14 cellular contexts compared by ENCODE assay signal in the genomic region with DNA sequence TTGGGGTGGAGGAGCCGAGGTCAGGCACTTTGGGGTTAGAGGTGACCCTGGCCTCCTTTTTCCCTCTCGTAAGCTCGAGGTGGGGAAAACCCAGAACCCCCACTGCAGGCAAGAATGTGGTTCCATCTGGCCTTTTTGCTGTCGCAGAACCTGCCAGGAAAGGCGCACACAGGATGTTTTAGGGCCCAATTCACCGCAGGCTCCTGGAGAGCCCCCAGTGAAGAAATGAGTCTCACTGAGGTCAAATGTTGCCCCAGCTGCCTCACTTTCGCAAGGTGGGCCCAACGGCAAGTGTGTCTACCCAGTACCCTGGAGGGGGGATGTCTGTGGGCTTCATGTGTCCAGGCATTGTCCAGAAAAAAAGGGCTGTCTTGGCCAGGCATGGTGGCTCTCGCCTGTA.
A peak's percentile ranks its signal among the peaks of the same experiment; 100 is the strongest.
DNase-seq lines count a peak whose midpoint lies in the region; TF ChIP-seq lines count a peak whose summit lies in the region.
"Had no signal": no experiment of that assay in that cellular context is flagged by ENCODE, and none has a peak within 500 bp of the region (broad histone marks: within the 10 kb centered on the region; RNA-seq: fewer than 3 reads in every experiment).

No MANE protein-coding gene starts in this region.

- H3K9me3 ChIP-seq in CD4-positive, alpha-beta memory T cell (ENCODE audit: control insufficient read depth in 1 of 2, low read length in 2 of 2), result no peaks in the 10 kb centered on the region
- no peaks in the 10 kb centered on the region for H3K9me3 ChIP-seq in spleen
- H3K9me3 ChIP-seq: BLaER1 treated with 17β-estradiol and CSF1 and Interleukin-3, amounts not matched to agents 10 nM and 100 nM; ovary had no signal

- CTCF ChIA-PET in CD4-positive, alpha-beta memory T cell (lab: Charles Lee; ENCODE audit: partially characterized antibody), result no interaction called here
- CTCF ChIA-PET in HEK293T (lab: Yijun Ruan, JAX), result no interaction called here

- peaks cover 5% of the 10 kb centered on the region for H3K4me1 ChIP-seq in CD4-positive, alpha-beta memory T cell (ENCODE audit: insufficient read depth, low read length)
- peaks cover 0 to 19% (median 0%) of the 10 kb centered on the region in 6 donors for H3K4me1 ChIP-seq in spleen
- H3K4me1 ChIP-seq: BLaER1 treated with 17β-estradiol and CSF1 and Interleukin-3, amounts not matched to agents 10 nM and 100 nM had no signal

- POLR2A ChIA-PET in CD4-positive, alpha-beta memory T cell (lab: Charles Lee; ENCODE audit: partially characterized antibody), result interaction anchor here (1.3 to 1.4 kb wide), 2 partner anchors 12 to 95 kb away, joined by 3 read pairs; partner anchors contain the start of gene MCOLN1
- POLR2A ChIA-PET in HEK293T (lab: Yijun Ruan, JAX), result no interaction called here

- peak overlapping the region in 2 of 8 donors; percentile 53 to 57 for H3K4me3 Mint-ChIP-seq in CD4-positive, alpha-beta memory T cell
- H3K4me3 Mint-ChIP-seq in IgD-negative memory B cell, result peak overlapping the region in 1 of 4 donors; percentile 32
- no peak overlapping the region for H3K4me3 Mint-ChIP-seq in activated T-helper 1 cell treated with anti-CD3 and anti-CD28 coated beads, Interleukin-12 subunit alpha, Interleukin-12 subunit beta, Interleukin-2, Interleukin-4 antibody, amounts not matched to agents 30 ng/mL and 10 ng/mL and 1 ng/mL, durations not matched to agents 14 hours and 24 hours and 36 hours
- H3K4me3 Mint-ChIP-seq in progenitor cell of endocrine pancreas (ENCODE audit: low read depth), result no peak overlapping the region

- peaks cover 0 to 3% (median 0%) of the 10 kb centered on the region in 8 donors for H3K9me3 Mint-ChIP-seq in CD4-positive, alpha-beta memory T cell
- H3K9me3 Mint-ChIP-seq in IgD-negative memory B cell (no peaks in the 10 kb centered on the region), progenitor cell of endocrine pancreas (ENCODE audit: low read depth) (no peaks in the 10 kb centered on the region)
- no peaks in the 10 kb centered on the region for H3K9me3 Mint-ChIP-seq in activated T-helper 1 cell treated with anti-CD3 and anti-CD28 coated beads, Interleukin-12 subunit alpha, Interleukin-12 subunit beta, Interleukin-2, Interleukin-4 antibody, amounts not matched to agents 30 ng/mL and 10 ng/mL and 1 ng/mL, durations not matched to agents 14 hours and 24 hours and 36 hours

- WGBS in spleen, 5 donors, result 68 to 84% (median 77%) methylated on average over 9 of the region's 9 CpGs

- peaks cover 9 to 18% (median 9%) of the 10 kb centered on the region in 4 donors for H3K4me1 Mint-ChIP-seq in CD4-positive, alpha-beta memory T cell
- H3K4me1 Mint-ChIP-seq in IgD-negative memory B cell, result peaks cover 0 to 9% (median 2%) of the 10 kb centered on the region in 3 donors
- peaks cover 10% of the 10 kb centered on the region for H3K4me1 Mint-ChIP-seq in activated T-helper 1 cell treated with anti-CD3 and anti-CD28 coated beads, Interleukin-12 subunit alpha, Interleukin-12 subunit beta, Interleukin-2, Interleukin-4 antibody, amounts not matched to agents 30 ng/mL and 10 ng/mL and 1 ng/mL, durations not matched to agents 14 hours and 24 hours and 36 hours (ENCODE audit: low read depth)
- peaks cover 19% of the 10 kb centered on the region for H3K4me1 Mint-ChIP-seq in progenitor cell of endocrine pancreas (ENCODE audit: low read depth)

- peak overlapping the region; percentile 23 to 93 (median 81) for H3K27ac Mint-ChIP-seq in CD4-positive, alpha-beta memory T cell
- H3K27ac Mint-ChIP-seq in IgD-negative memory B cell (peak overlapping the region in 2 of 3 donors; percentile 13 to 58), progenitor cell of endocrine pancreas (peak overlapping the region; percentile 84)
- peak overlapping the region; percentile 70 for H3K27ac Mint-ChIP-seq in activated T-helper 1 cell treated with anti-CD3 and anti-CD28 coated beads, Interleukin-12 subunit alpha, Interleukin-12 subunit beta, Interleukin-2, Interleukin-4 antibody, amounts not matched to agents 30 ng/mL and 10 ng/mL and 1 ng/mL, durations not matched to agents 14 hours and 24 hours and 36 hours

- H3K27me3 ChIP-seq in CD4-positive, alpha-beta memory T cell (ENCODE audit: insufficient read depth, low read length), result no peaks in the 10 kb centered on the region
- no peaks in the 10 kb centered on the region for H3K27me3 ChIP-seq in spleen (replicated peaks in 1 of 7)
- H3K27me3 ChIP-seq: BLaER1 treated with 17β-estradiol and CSF1 and Interleukin-3, amounts not matched to agents 10 nM and 100 nM; ovary had no signal

- TF ChIP-seq CTCF in progenitor cell of endocrine pancreas (IDR thresholded peaks at IDR 0.05; ENCODE audit: unreplicated experiment) (no peak), spleen (IDR thresholded peaks at IDR 0.05 in 8 of 11, conservative IDR thresholded peaks at IDR 0.05 in 3 of 11) (no peak)

- peak overlapping the region; percentile 55 for H3K27ac ChIP-seq in CD4-positive, alpha-beta memory T cell (ENCODE audit: low read depth, low read length)
- no peak overlapping the region for H3K27ac ChIP-seq in spleen
- H3K27ac ChIP-seq: BLaER1 treated with 17β-estradiol and CSF1 and Interleukin-3, amounts not matched to agents 10 nM and 100 nM; ovary had no signal

- H3K36me3 ChIP-seq in CD4-positive, alpha-beta memory T cell (ENCODE audit: insufficient read depth, low read length), result peaks cover 38% of the 10 kb centered on the region
- peaks cover 5 to 100% (median 41%) of the 10 kb centered on the region in 6 donors for H3K36me3 ChIP-seq in spleen
- H3K36me3 ChIP-seq: ovary had no signal

- no peaks in the 10 kb centered on the region for H3K27me3 Mint-ChIP-seq in CD4-positive, alpha-beta memory T cell
- H3K27me3 Mint-ChIP-seq in IgD-negative memory B cell, result no peaks in the 10 kb centered on the region
- H3K27me3 Mint-ChIP-seq in activated T-helper 1 cell treated with anti-CD3 and anti-CD28 coated beads, Interleukin-12 subunit alpha, Interleukin-12 subunit beta, Interleukin-2, Interleukin-4 antibody, amounts not matched to agents 30 ng/mL and 10 ng/mL and 1 ng/mL, durations not matched to agents 14 hours and 24 hours and 36 hours (ENCODE audit: insufficient read depth), result no peaks in the 10 kb centered on the region
- no peaks in the 10 kb centered on the region for H3K27me3 Mint-ChIP-seq in progenitor cell of endocrine pancreas

- peaks cover 17 to 40% of the 10 kb centered on the region in 2 donors for H3K36me3 Mint-ChIP-seq in CD4-positive, alpha-beta memory T cell
- H3K36me3 Mint-ChIP-seq in IgD-negative memory B cell (peaks cover 4% of the 10 kb centered on the region), progenitor cell of endocrine pancreas (ENCODE audit: insufficient read depth) (peaks cover 4% of the 10 kb centered on the region)
- peaks cover 9% of the 10 kb centered on the region for H3K36me3 Mint-ChIP-seq in activated T-helper 1 cell treated with anti-CD3 and anti-CD28 coated beads, Interleukin-12 subunit alpha, Interleukin-12 subunit beta, Interleukin-2, Interleukin-4 antibody, amounts not matched to agents 30 ng/mL and 10 ng/mL and 1 ng/mL, durations not matched to agents 14 hours and 24 hours and 36 hours (ENCODE audit: low read depth)

- intact Hi-C loops in CD4-positive, alpha-beta memory T cell (cut with micrococcal nuclease), result no loop called here
- intact Hi-C loops in activated T-helper 1 cell treated with anti-CD3 and anti-CD28 coated beads, Interleukin-12 subunit alpha, Interleukin-12 subunit beta, Interleukin-2, Interleukin-4 antibody, amounts not matched to agents 30 ng/mL and 10 ng/mL and 1 ng/mL, durations not matched to agents 14 hours and 24 hours and 36 hours (cut with micrococcal nuclease), result no loop called here
- intact Hi-C loops in spleen (cut with DNase I; ENCODE audit: low total_unique reads), result no loop called here

- TF ChIP-seq POLR2A in spleen (IDR thresholded peaks at IDR 0.05), result no peak

- peak in 3 of 5 donors; percentile 32 to 42 (median 34) for DNase-seq in CD4-positive, alpha-beta memory T cell
- DNase-seq in activated T-helper 1 cell treated with anti-CD3 and anti-CD28 coated beads, Interleukin-12 subunit alpha, Interleukin-12 subunit beta, Interleukin-2, Interleukin-4 antibody, amounts not matched to agents 30 ng/mL and 10 ng/mL and 1 ng/mL, durations not matched to agents 14 hours and 24 hours and 36 hours (ENCODE audit: low spot score), result peak; percentile 17
- no peak for DNase-seq in progenitor cell of endocrine pancreas (ENCODE audit: low spot score, unreplicated experiment)
- DNase-seq in spleen, result no peak
- no peak for DNase-seq in NCI-H1694 (lab: John Stamatoyannopoulos, UW)
- no peak for DNase-seq in HEK293T (ENCODE audit: extremely low spot score)
- no peak for DNase-seq in NCI-H524 treated with DMSO at 0.1 percent for 48 hours (lab: John Stamatoyannopoulos, UW)
- DNase-seq: amygdala, dermis blood vessel endothelial cell, NCI-H2029 treated with DMSO at 0.1 percent for 48 hours, NCI-H748 treated with DMSO at 0.1 percent for 48 hours, ovary had no signal

- H3K4me3 ChIP-seq in CD4-positive, alpha-beta memory T cell (ENCODE audit: low read length in 2 of 2), result no peak overlapping the region
- H3K4me3 ChIP-seq in spleen, result no peak overlapping the region
- H3K4me3 ChIP-seq: BLaER1 treated with 17β-estradiol and CSF1 and Interleukin-3, amounts not matched to agents 10 nM and 100 nM; ovary had no signal

TF ChIP-seq in HEK293T, 16 proteins besides CTCF, POLR2A, EP300 and RAD21:
- TF ChIP-seq L3MBTL2 (conservative IDR thresholded peaks at IDR 0.05) (no peak), ELF4 (IDR thresholded peaks at IDR 0.05) (no peak), LEF1 (IDR thresholded peaks at IDR 0.05; ENCODE audit: borderline replicate concordance) (no peak), SP1 (IDR thresholded peaks at IDR 0.05) (no peak), CTBP1 (IDR thresholded peaks at IDR 0.05; ENCODE audit: borderline replicate concordance) (no peak)

Comparison
In these comparisons a context has a peak if more than half of its experiments do, and no peak if none do; other contexts are left out.
1. DNase-seq: peak in CD4-positive, alpha-beta memory T cell (3 of 5) and activated T-helper 1 cell treated with anti-CD3 and anti-CD28 coated beads, Interleukin-12 subunit alpha, Interleukin-12 subunit beta, Interleukin-2, Interleukin-4 antibody, amounts not matched to agents 30 ng/mL and 10 ng/mL and 1 ng/mL, durations not matched to agents 14 hours and 24 hours and 36 hours (single experiment); none in progenitor cell of endocrine pancreas (single experiment), spleen (single experiment), NCI-H1694 (single experiment), HEK293T (single experiment) and NCI-H524 treated with DMSO at 0.1 percent for 48 hours (single experiment).
2. Peak in every context shown above with its lines, with median percentiles within 50 percentile points of each other: H3K27ac Mint-ChIP-seq.